In the genomic region with DNA sequence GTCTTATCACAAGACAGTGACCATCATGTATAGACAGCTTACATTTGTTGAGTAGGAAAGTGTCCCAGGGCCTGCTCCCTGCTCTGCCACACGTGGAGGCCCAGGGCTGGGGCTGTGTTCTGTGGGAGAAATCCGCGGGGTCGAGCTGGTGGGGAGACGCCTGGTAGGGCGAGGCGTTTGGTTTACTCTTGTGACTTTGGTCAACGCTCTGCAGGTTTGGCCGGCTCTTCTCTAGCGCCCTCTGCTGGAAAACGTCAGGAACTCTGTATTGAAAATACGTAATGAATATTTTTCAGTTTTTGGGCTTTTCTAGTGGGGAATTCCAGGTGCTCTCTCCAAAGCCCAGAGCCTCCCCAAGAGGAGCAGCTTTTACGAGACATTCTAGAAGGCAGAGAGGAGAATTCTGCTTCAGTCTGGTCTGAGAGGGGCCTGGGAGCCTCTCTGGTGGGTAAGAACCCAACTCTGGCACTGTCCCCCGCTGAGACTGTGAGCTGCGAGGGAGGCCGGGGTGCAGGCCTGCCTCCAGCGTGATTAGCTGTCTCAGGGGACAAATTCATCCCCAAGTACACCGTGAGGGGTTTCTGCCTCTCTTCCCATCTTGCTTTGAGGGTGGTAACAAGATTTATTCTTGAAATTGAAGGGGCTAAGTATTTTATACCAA, we compare ENCODE assay signal across 8 cellular contexts.
DNase-seq lines count a peak whose midpoint lies in the region; ATAC-seq and TF ChIP-seq lines count a peak whose summit lies in the region.

No MANE protein-coding gene starts in this region.

- H3K27ac ChIP-seq in AG04450 (ENCODE audit: low read depth, low read length), result no peak overlapping the region
- H3K27ac ChIP-seq in RWPE2 (ENCODE audit: poor library complexity, severe bottlenecking), result no peak overlapping the region
- no peak overlapping the region for H3K27ac ChIP-seq in left ventricle myocardium inferior (replicated peaks)

- intact Hi-C loops in left ventricle myocardium inferior (cut with micrococcal nuclease), result loop anchor here (5.0 kb wide), 1 partner anchor 158 kb away; no protein-coding TSS in a partner anchor

- POLR2A ChIA-PET in AG04450 (lab: Yijun Ruan, JAX), result no interaction called here

- CTCF ChIA-PET in AG04450 (lab: Charles Lee), result interaction anchor here (0.6 to 4.4 kb wide), 6 partner anchors 12 to 680 kb away, joined by 3 to 17 read pairs (median 3); no protein-coding TSS in a partner anchor

- H3K4me3 ChIP-seq in AG04450 (ENCODE audit: low read depth, low read length), result no peak overlapping the region
- H3K4me3 ChIP-seq in RWPE2 (ENCODE audit: severe bottlenecking), result no peak overlapping the region
- peak overlapping the region; percentile 24 for H3K4me3 ChIP-seq in left ventricle myocardium inferior
- H3K4me3 ChIP-seq in retinal pigment epithelial cell (ENCODE audit: low read length), result no peak overlapping the region

- no peaks in the 10 kb centered on the region for H3K36me3 ChIP-seq in RWPE2 (ENCODE audit: low read depth)
- H3K36me3 ChIP-seq in left ventricle myocardium inferior, result no peaks in the 10 kb centered on the region

- TF ChIP-seq CTCF in AG04450 (IDR thresholded peaks at IDR 0.05; ENCODE audit: low read depth, low read length), result peak; percentile 49
- peak; percentile 86 for TF ChIP-seq CTCF in RWPE2 (IDR thresholded peaks at IDR 0.05; ENCODE audit: poor library complexity, severe bottlenecking)
- TF ChIP-seq CTCF in left ventricle myocardium inferior (IDR thresholded peaks at IDR 0.05; ENCODE audit: borderline replicate concordance), result peak; percentile 89
- peak; percentile 66 for TF ChIP-seq CTCF in retinal pigment epithelial cell (conservative IDR thresholded peaks at IDR 0.05; ENCODE audit: low read depth, low read length)

- ATAC-seq in GM18868 (IDR thresholded peaks at IDR 0.05; ENCODE audit: unreplicated experiment), result peak; percentile 86
- ATAC-seq in RWPE2 (ENCODE audit: low read depth), result peak; percentile 49
- ATAC-seq in HG03571 (IDR thresholded peaks at IDR 0.05; ENCODE audit: unreplicated experiment), result no peak

- H3K9me3 ChIP-seq in AG04450 (ENCODE audit: control insufficient read depth, insufficient read depth, low read length) (no peaks in the 10 kb centered on the region), RWPE2 (ENCODE audit: severe bottlenecking) (no peaks in the 10 kb centered on the region), left ventricle myocardium inferior (replicated peaks) (no peaks in the 10 kb centered on the region)

- H3K27me3 ChIP-seq in AG04450 (ENCODE audit: control insufficient read depth, insufficient read depth, low read length), result no peaks in the 10 kb centered on the region
- no peaks in the 10 kb centered on the region for H3K27me3 ChIP-seq in RWPE2 (ENCODE audit: insufficient read depth, poor library complexity, severe bottlenecking)
- peaks cover 50% of the 10 kb centered on the region for H3K27me3 ChIP-seq in left ventricle myocardium inferior (ENCODE audit: low read depth)

- H3K4me1 ChIP-seq in RWPE2 (ENCODE audit: insufficient read depth, poor library complexity, severe bottlenecking), result no peaks in the 10 kb centered on the region
- peaks cover 12% of the 10 kb centered on the region for H3K4me1 ChIP-seq in left ventricle myocardium inferior

- DNase-seq in AG04450 (ENCODE audit: low read depth, low spot score) (no peak), KG1 (lab: John Stamatoyannopoulos, UW) (peak; percentile 45), RWPE2 (ENCODE audit: low spot score) (no peak), left ventricle myocardium inferior (peak; percentile 28), retinal pigment epithelial cell (ENCODE audit: low read depth) (no peak)
- DNase-seq in activated naive CD4-positive, alpha-beta T cell treated with anti-CD3 and anti-CD28 coated beads, Interleukin-2, amount 50 U/mL, for 16 hours, result peak; percentile 31

Comparison
In these comparisons a context has a peak if more than half of its experiments do, and no peak if none do; other contexts are left out.
1. DNase-seq: peak in KG1 (single experiment), activated naive CD4-positive, alpha-beta T cell treated with anti-CD3 and anti-CD28 coated beads, Interleukin-2, amount 50 U/mL, for 16 hours (single experiment) and left ventricle myocardium inferior (single experiment); none in AG04450 (single experiment), RWPE2 (single experiment) and retinal pigment epithelial cell (single experiment).
2. Peak in every context shown above with its lines, with median percentiles within 50 percentile points of each other: CTCF ChIP-seq.